ENCODE assay signal across 8 cellular contexts in the genomic region with DNA sequence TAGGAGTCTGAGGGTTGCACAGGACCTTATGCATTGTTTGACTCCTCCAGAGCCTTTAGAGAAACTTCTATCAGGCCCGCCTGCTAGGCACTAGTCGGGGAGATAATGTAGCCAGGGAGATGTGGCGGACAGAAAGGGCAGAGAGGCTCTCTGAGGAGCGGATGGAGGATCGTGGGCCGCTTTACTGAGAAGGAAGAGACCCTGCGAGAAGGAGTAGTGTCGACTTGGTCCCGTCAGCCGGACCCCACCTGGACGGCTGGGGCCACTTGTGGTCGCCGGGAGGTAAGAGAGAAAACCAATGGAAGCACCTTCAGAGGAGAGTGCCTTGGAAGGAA. TPM values are rescaled to one million over a fixed set of nuclear protein-coding genes. Genes with fewer than 3 reads are reported as not detected.
DNase-seq lines count a peak whose midpoint lies in the region; ATAC-seq and TF ChIP-seq lines count a peak whose summit lies in the region.

No MANE protein-coding gene starts in this region.

- POLR2A ChIA-PET in SK-N-SH (lab: Yijun Ruan, JAX) = no interaction called here

- no peak for TF ChIP-seq EP300 in SK-N-SH (IDR thresholded peaks at IDR 0.05; ENCODE audit: borderline replicate concordance in 1 of 2, low read depth in 1 of 2, low read length in 1 of 2)

- no peaks in the 10 kb centered on the region for H3F3A ChIP-seq in SK-N-SH (replicated peaks; ENCODE audit: insufficient read depth)

- TF ChIP-seq CTCF in GM12865 (IDR thresholded peaks at IDR 0.05; ENCODE audit: insufficient read depth, low read depth, low read length, missing control alignments) (no peak), SK-N-SH (IDR thresholded peaks at IDR 0.05) (no peak), foreskin keratinocyte (conservative IDR thresholded peaks at IDR 0.05) (no peak)

- H3K4me2 ChIP-seq in SK-N-SH = peak overlapping the region; percentile 93
- peak overlapping the region; percentile 89 for H3K4me2 ChIP-seq in skeletal muscle satellite cell (ENCODE audit: low read length)

- H3K27me3 ChIP-seq in SK-N-SH (ENCODE audit: insufficient read depth) (no peaks in the 10 kb centered on the region), foreskin keratinocyte (no peaks in the 10 kb centered on the region), skeletal muscle satellite cell (ENCODE audit: control insufficient read depth, insufficient read depth, low read length) (no peaks in the 10 kb centered on the region)

- H3K27ac ChIP-seq in SK-N-SH (ENCODE audit: low read depth in 2 of 2, low read length in 1 of 2) = peak overlapping the region; percentile 85 to 95
- peak overlapping the region; percentile 91 for H3K27ac ChIP-seq in foreskin keratinocyte

- no peak for DNase-seq in GM12865 (ENCODE audit: low read depth)
- no peak for DNase-seq in SK-N-SH
- no peak for DNase-seq in foreskin keratinocyte
- no peak for DNase-seq in cerebellar nuclear complex (lab: John Stamatoyannopoulos, UW)
- DNase-seq in SHP77 treated with DMSO at 0.1 percent for 48 hours (lab: John Stamatoyannopoulos, UW) = no peak
- no peak for DNase-seq in iPS-NIHi11 (ENCODE audit: low spot score)

- no peak for TF ChIP-seq RAD21 in SK-N-SH (IDR thresholded peaks at IDR 0.05; ENCODE audit: low read length)

- H3K4me1 ChIP-seq in SK-N-SH (ENCODE audit: control insufficient read depth in 1 of 2, insufficient read depth in 2 of 2, low read depth in 1 of 2, low read length in 1 of 2) (peaks cover 7 to 14% of the 10 kb centered on the region in 2 experiments; a peak in 3 of 4 replicates), foreskin keratinocyte (no peaks in the 10 kb centered on the region), skeletal muscle satellite cell (ENCODE audit: control insufficient read depth, insufficient read depth, low read length) (peaks cover 12% of the 10 kb centered on the region)

- peaks cover 79% of the 10 kb centered on the region for H3K79me2 ChIP-seq in SK-N-SH (ENCODE audit: insufficient read depth)

- CTCF ChIA-PET in SK-N-SH (lab: Yijun Ruan, JAX) = no interaction called here

- peaks cover under 1 to 27% of the 10 kb centered on the region in 2 experiments for H3K36me3 ChIP-seq in SK-N-SH (replicated peaks in 1 of 2; ENCODE audit: control insufficient read depth in 1 of 2, insufficient read depth in 2 of 2, low read length in 1 of 2)
- H3K36me3 ChIP-seq in skeletal muscle satellite cell (ENCODE audit: insufficient read depth, low read length) = peaks cover 7% of the 10 kb centered on the region

- H3K4me3 ChIP-seq in GM12865 (ENCODE audit: low read depth, low read length) = peak overlapping the region; percentile 95
- peak overlapping the region; percentile 90 to 99 for H3K4me3 ChIP-seq in SK-N-SH (ENCODE audit: low read depth in 2 of 2, low read length in 1 of 2)
- H3K4me3 ChIP-seq in skeletal muscle satellite cell (ENCODE audit: low read length) = peak overlapping the region; percentile 89

- peak overlapping the region; percentile 94 for H2AFZ ChIP-seq in SK-N-SH (ENCODE audit: low read depth)

- WGBS in SK-N-SH (ENCODE audit: low lambda C conversion rate) = 2% methylated on average over 12 of the region's 13 CpGs

- ATAC-seq in HG02571 (IDR thresholded peaks at IDR 0.05; ENCODE audit: unreplicated experiment) = peak; percentile 26
- ATAC-seq in foreskin keratinocyte = no peak

- no peaks in the 10 kb centered on the region for H3K9me2 ChIP-seq in SK-N-SH

- peak overlapping the region; percentile 92 for H3K9ac ChIP-seq in SK-N-SH
- peak overlapping the region; percentile 96 for H3K9ac ChIP-seq in skeletal muscle satellite cell (ENCODE audit: low read depth, low read length)

- H3K9me3 ChIP-seq in SK-N-SH = no peaks in the 10 kb centered on the region
- H3K9me3 ChIP-seq in skeletal muscle satellite cell (replicated peaks; ENCODE audit: low read length) = no peaks in the 10 kb centered on the region

- H4K20me1 ChIP-seq in SK-N-SH (ENCODE audit: insufficient read depth) = no peaks in the 10 kb centered on the region

TF ChIP-seq in SK-N-SH, 30 proteins besides CTCF, POLR2A, EP300 and RAD21:
- TF ChIP-seq, protein P1, sequence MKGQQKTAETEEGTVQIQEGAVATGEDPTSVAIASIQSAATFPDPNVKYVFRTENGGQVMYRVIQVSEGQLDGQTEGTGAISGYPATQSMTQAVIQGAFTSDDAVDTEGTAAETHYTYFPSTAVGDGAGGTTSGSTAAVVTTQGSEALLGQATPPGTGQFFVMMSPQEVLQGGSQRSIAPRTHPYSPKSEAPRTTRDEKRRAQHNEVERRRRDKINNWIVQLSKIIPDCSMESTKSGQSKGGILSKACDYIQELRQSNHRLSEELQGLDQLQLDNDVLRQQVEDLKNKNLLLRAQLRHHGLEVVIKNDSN (IDR thresholded peaks at IDR 0.05; ENCODE audit: borderline replicate concordance, low read depth) = no peak
- no peak for TF ChIP-seq PBX3 (IDR thresholded peaks at IDR 0.05)
- TF ChIP-seq NFIC (IDR thresholded peaks at IDR 0.05; ENCODE audit: borderline replicate concordance) = no peak
- no peak for TF ChIP-seq GATA2 (CRISPR knock-in tag; IDR thresholded peaks at IDR 0.05)
- TF ChIP-seq ELF1 (IDR thresholded peaks at IDR 0.05) = no peak
- TF ChIP-seq MAX (IDR thresholded peaks at IDR 0.05; ENCODE audit: low read depth) = no peak
- TF ChIP-seq NRF1 (IDR thresholded peaks at IDR 0.05; ENCODE audit: low read depth, low read length) = no peak
- TF ChIP-seq YY1 (IDR thresholded peaks at IDR 0.05; ENCODE audit: low read depth) = no peak
- TF ChIP-seq RXRA (IDR thresholded peaks at IDR 0.05; ENCODE audit: borderline replicate concordance, low read depth) = no peak
- TF ChIP-seq, protein P2, sequence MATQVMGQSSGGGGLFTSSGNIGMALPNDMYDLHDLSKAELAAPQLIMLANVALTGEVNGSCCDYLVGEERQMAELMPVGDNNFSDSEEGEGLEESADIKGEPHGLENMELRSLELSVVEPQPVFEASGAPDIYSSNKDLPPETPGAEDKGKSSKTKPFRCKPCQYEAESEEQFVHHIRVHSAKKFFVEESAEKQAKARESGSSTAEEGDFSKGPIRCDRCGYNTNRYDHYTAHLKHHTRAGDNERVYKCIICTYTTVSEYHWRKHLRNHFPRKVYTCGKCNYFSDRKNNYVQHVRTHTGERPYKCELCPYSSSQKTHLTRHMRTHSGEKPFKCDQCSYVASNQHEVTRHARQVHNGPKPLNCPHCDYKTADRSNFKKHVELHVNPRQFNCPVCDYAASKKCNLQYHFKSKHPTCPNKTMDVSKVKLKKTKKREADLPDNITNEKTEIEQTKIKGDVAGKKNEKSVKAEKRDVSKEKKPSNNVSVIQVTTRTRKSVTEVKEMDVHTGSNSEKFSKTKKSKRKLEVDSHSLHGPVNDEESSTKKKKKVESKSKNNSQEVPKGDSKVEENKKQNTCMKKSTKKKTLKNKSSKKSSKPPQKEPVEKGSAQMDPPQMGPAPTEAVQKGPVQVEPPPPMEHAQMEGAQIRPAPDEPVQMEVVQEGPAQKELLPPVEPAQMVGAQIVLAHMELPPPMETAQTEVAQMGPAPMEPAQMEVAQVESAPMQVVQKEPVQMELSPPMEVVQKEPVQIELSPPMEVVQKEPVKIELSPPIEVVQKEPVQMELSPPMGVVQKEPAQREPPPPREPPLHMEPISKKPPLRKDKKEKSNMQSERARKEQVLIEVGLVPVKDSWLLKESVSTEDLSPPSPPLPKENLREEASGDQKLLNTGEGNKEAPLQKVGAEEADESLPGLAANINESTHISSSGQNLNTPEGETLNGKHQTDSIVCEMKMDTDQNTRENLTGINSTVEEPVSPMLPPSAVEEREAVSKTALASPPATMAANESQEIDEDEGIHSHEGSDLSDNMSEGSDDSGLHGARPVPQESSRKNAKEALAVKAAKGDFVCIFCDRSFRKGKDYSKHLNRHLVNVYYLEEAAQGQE (IDR thresholded peaks at IDR 0.05; ENCODE audit: low read depth, low read length) = no peak
- TF ChIP-seq FOSL2 (IDR thresholded peaks at IDR 0.05; ENCODE audit: borderline replicate concordance, low read depth) = no peak

RNA-seq across cellular contexts. Expression of gene MCRS1, which starts 0.5 kb away (rescaled TPM):
- 103 and 107 TPM in 2 replicates for polyA plus RNA-seq in SK-N-SH (2012; rRNA removed)
- polyA plus RNA-seq in SK-N-SH (2012; cell fraction: cytosol; rRNA removed) = 50.0 and 75.2 TPM in 2 replicates
- 200 and 202 TPM in 2 replicates for polyA plus RNA-seq in SK-N-SH (2012; cell fraction: nucleus; rRNA removed)
- total RNA-seq in foreskin keratinocyte = 71.0 and 74.0 TPM in 2 replicates
- polyA plus RNA-seq in foreskin keratinocyte = 69.2 and 73.8 TPM in 2 replicates
- total RNA-seq in skeletal muscle satellite cell (2012; rRNA removed) = 57.4 and 60.8 TPM in 2 replicates

RNA-seq across cellular contexts. Expression of gene KCNH3, which starts 29.6 kb away (rescaled TPM):
- polyA plus RNA-seq in SK-N-SH (2012; rRNA removed) = 3.2 and 3.7 TPM in 2 replicates
- 1.0 and 1.8 TPM in 2 replicates for polyA plus RNA-seq in SK-N-SH (2012; cell fraction: cytosol; rRNA removed)
- 14.3 and 17.0 TPM in 2 replicates for polyA plus RNA-seq in SK-N-SH (2012; cell fraction: nucleus; rRNA removed)
- 0.20 and 0.25 TPM in 2 replicates for total RNA-seq in foreskin keratinocyte
- 0.16 and 0.29 TPM in 2 replicates for polyA plus RNA-seq in foreskin keratinocyte
- total RNA-seq in skeletal muscle satellite cell (2012; rRNA removed) = under 0.01 and 0.22 TPM in 2 replicates

RNA-seq across cellular contexts. Expression of gene FAM186B, which starts 37.0 kb away (rescaled TPM):
- 0.16 and 0.24 TPM in 2 replicates for polyA plus RNA-seq in SK-N-SH (2012; rRNA removed)
- polyA plus RNA-seq in SK-N-SH (2012; cell fraction: cytosol; rRNA removed) = 0.09 and 0.18 TPM in 2 replicates
- polyA plus RNA-seq in SK-N-SH (2012; cell fraction: nucleus; rRNA removed) = 0.80 and 0.93 TPM in 2 replicates
- total RNA-seq in foreskin keratinocyte = 0.32 and 0.37 TPM in 2 replicates
- 0.09 and 0.24 TPM in 2 replicates for polyA plus RNA-seq in foreskin keratinocyte
- 0.44 and 0.51 TPM in 2 replicates for total RNA-seq in skeletal muscle satellite cell (2012; rRNA removed)

RNA-seq across cellular contexts. Expression of gene PRPF40B, which starts 55.0 kb away (rescaled TPM):
- polyA plus RNA-seq in SK-N-SH (2012; rRNA removed) = 24.3 and 27.0 TPM in 2 replicates
- 11.2 and 14.6 TPM in 2 replicates for polyA plus RNA-seq in SK-N-SH (2012; cell fraction: cytosol; rRNA removed)
- polyA plus RNA-seq in SK-N-SH (2012; cell fraction: nucleus; rRNA removed) = 125 TPM in 2 replicates
- total RNA-seq in foreskin keratinocyte = 26.6 TPM in 2 replicates
- polyA plus RNA-seq in foreskin keratinocyte = 20.3 and 20.6 TPM in 2 replicates
- 5.2 and 11.7 TPM in 2 replicates for total RNA-seq in skeletal muscle satellite cell (2012; rRNA removed)
